In the genomic region with DNA sequence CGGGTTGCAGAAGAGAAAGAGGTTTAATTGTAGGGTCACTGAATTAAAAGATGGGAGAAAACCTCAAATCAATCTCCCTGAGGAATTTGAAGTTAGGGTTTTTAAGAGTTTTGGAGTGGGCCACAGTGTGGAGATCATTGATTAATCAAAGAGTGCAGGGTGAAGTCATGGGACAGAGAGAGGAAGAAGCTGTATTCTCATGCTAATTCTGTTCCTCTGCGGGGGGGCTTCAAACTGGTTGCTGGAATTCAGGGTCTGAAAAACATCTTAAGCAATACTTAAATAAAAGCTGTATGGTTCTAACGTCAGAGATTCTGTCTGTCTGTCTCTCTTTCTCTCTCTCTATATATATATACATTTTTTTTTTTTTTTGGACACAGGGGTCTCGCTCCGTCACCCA, we compare ENCODE assay signal across 21 cellular contexts.
"Had no signal": no experiment of that assay in that cellular context is flagged by ENCODE, and none has a peak within 500 bp of the region (broad histone marks: within the 10 kb centered on the region; RNA-seq: fewer than 3 reads in every experiment).

No MANE protein-coding gene starts in this region.

- H3K9me3 ChIP-seq: body of pancreas had no signal

- ATAC-seq: activated CD8-positive, alpha-beta memory T cell treated with anti-CD3 and anti-CD28 coated beads, Interleukin-2, amount 10 ng/mL, durations not matched to agents 7 days and 5 days; body of pancreas had no signal

- H3K36me3 Mint-ChIP-seq: activated CD8-positive, alpha-beta memory T cell treated with anti-CD3 and anti-CD28 coated beads, Interleukin-2, amount 10 ng/mL, durations not matched to agents 7 days and 5 days; activated naive CD4-positive, alpha-beta T cell treated with anti-CD3 and anti-CD28 coated beads, Interleukin-2, amount 50 U/mL, for 24 hours had no signal

- H3K27ac ChIP-seq: body of pancreas, PC-9 had no signal

- H3K9me3 Mint-ChIP-seq: activated naive CD4-positive, alpha-beta T cell treated with anti-CD3 and anti-CD28 coated beads, Interleukin-2, amount 50 U/mL, for 24 hours; activated T-cell treated with anti-CD3 and anti-CD28 coated beads, Interleukin-2, amount 50 U/mL, for 24 hours; activated T-helper 1 cell treated with anti-CD3 and anti-CD28 coated beads, Interleukin-12 subunit alpha, Interleukin-12 subunit beta, Interleukin-2, Interleukin-4 antibody, amounts not matched to agents 30 ng/mL and 10 ng/mL and 1 ng/mL, durations not matched to agents 14 hours and 24 hours and 36 hours; central memory CD8-positive, alpha-beta T cell; T-helper 1 cell treated with Interleukin-12 subunit alpha and Interleukin-12 subunit beta and Interleukin-4 antibody, amounts not matched to agents 30 μg/mL and 1 μg/mL, for 36 hours had no signal

- DNase-seq: activated CD4-positive, alpha-beta T cell treated with anti-CD3 and anti-CD28 coated beads for 48 hours; activated CD4-positive, alpha-beta T cell treated with anti-CD3 and anti-CD28 coated beads, Interleukin-2, amount 50 U/mL, for 4 hours; activated CD4-positive, CD25-positive, alpha-beta regulatory T cell treated with anti-CD3 and anti-CD28 coated beads, Interleukin-2, amount 50 U/mL, for 72 hours; activated CD8-positive, alpha-beta memory T cell treated with anti-CD3 and anti-CD28 coated beads, Interleukin-2, amount 10 ng/mL, durations not matched to agents 7 days and 5 days; activated effector memory CD4-positive, alpha-beta T cell treated with Interleukin-2 at 50 U/mL for 16 hours; activated naive CD4-positive, alpha-beta T cell; activated T-cell treated with anti-CD3 and anti-CD28 coated beads, Interleukin-2, amount 50 U/mL, for 24 hours; aorta; body of pancreas; NCI-H1092; NCI-H1417 treated with DMSO at 0.1 percent for 48 hours; NCI-H1694 treated with DMSO at 0.1 percent for 48 hours; NCI-H2081; NCI-H510A treated with DMSO at 0.1 percent for 48 hours; NCI-H69; PC-9; SHP77 treated with DMSO at 0.1 percent for 48 hours had no signal

- H3K4me3 ChIP-seq: body of pancreas, PC-9 had no signal

- H3K4me1 Mint-ChIP-seq: activated CD8-positive, alpha-beta memory T cell treated with anti-CD3 and anti-CD28 coated beads, Interleukin-2, amount 10 ng/mL, durations not matched to agents 7 days and 5 days; activated naive CD4-positive, alpha-beta T cell treated with anti-CD3 and anti-CD28 coated beads, Interleukin-2, amount 50 U/mL, for 24 hours; central memory CD8-positive, alpha-beta T cell had no signal

- H3K27me3 ChIP-seq: body of pancreas had no signal

- H3K4me2 ChIP-seq: PC-9 had no signal

- H3K27ac Mint-ChIP-seq: activated CD8-positive, alpha-beta memory T cell treated with anti-CD3 and anti-CD28 coated beads, Interleukin-2, amount 10 ng/mL, durations not matched to agents 7 days and 5 days; activated naive CD4-positive, alpha-beta T cell treated with anti-CD3 and anti-CD28 coated beads, Interleukin-2, amount 50 U/mL, for 24 hours; activated T-cell treated with anti-CD3 and anti-CD28 coated beads, Interleukin-2, amount 50 U/mL, for 24 hours; activated T-helper 1 cell treated with anti-CD3 and anti-CD28 coated beads, Interleukin-12 subunit alpha, Interleukin-12 subunit beta, Interleukin-2, Interleukin-4 antibody, amounts not matched to agents 30 ng/mL and 10 ng/mL and 1 ng/mL, durations not matched to agents 14 hours and 24 hours and 36 hours; T-helper 1 cell treated with Interleukin-12 subunit alpha and Interleukin-12 subunit beta and Interleukin-4 antibody, amounts not matched to agents 30 μg/mL and 1 μg/mL, for 36 hours had no signal

- H3K4me3 Mint-ChIP-seq: activated CD8-positive, alpha-beta memory T cell treated with anti-CD3 and anti-CD28 coated beads, Interleukin-2, amount 10 ng/mL, durations not matched to agents 7 days and 5 days; activated naive CD4-positive, alpha-beta T cell treated with anti-CD3 and anti-CD28 coated beads, Interleukin-2, amount 50 U/mL, for 24 hours; activated T-cell treated with anti-CD3 and anti-CD28 coated beads, Interleukin-2, amount 50 U/mL, for 24 hours; activated T-helper 1 cell treated with anti-CD3 and anti-CD28 coated beads, Interleukin-12 subunit alpha, Interleukin-12 subunit beta, Interleukin-2, Interleukin-4 antibody, amounts not matched to agents 30 ng/mL and 10 ng/mL and 1 ng/mL, durations not matched to agents 14 hours and 24 hours and 36 hours; central memory CD8-positive, alpha-beta T cell; T-helper 1 cell treated with Interleukin-12 subunit alpha and Interleukin-12 subunit beta and Interleukin-4 antibody, amounts not matched to agents 30 μg/mL and 1 μg/mL, for 36 hours had no signal

- H3K27me3 Mint-ChIP-seq: activated naive CD4-positive, alpha-beta T cell treated with anti-CD3 and anti-CD28 coated beads, Interleukin-2, amount 50 U/mL, for 24 hours; activated T-cell treated with anti-CD3 and anti-CD28 coated beads, Interleukin-2, amount 50 U/mL, for 24 hours; central memory CD8-positive, alpha-beta T cell had no signal

- H2AFZ ChIP-seq: PC-9 had no signal
